ENCODE assay signal across 8 cellular contexts in the genomic region with DNA sequence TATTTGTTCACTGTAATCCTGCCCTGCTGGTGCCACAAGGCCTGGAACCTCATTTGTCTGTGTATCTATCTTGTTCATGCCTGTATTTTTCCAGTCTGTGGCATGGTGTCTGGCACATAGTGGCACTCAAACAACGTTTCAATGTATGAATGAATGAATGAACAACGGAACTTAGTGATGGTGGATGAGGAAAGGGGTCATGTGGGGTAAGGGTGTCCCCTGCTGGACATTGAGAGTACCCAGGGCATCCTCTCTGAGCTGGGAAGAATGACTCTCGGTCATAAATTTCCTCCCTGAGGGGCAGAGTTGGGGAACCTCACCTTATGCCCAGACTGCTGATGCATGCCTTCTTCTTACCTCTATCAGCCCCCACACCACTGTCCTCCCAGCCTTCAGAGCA. TPM values are rescaled to one million over a fixed set of nuclear protein-coding genes. Genes with fewer than 3 reads are reported as not detected.
DNase-seq lines count a peak whose midpoint lies in the region; ATAC-seq and TF ChIP-seq lines count a peak whose summit lies in the region.

No MANE protein-coding gene starts in this region.

- H3K4me2 ChIP-seq in Karpas-422 (ENCODE audit: low read depth, low read length, poor library complexity, severe bottlenecking), result no peak overlapping the region

- H3K4me3 ChIP-seq in Karpas-422 (ENCODE audit: low read length) (no peak overlapping the region), WI38 (ENCODE audit: low read depth, low read length) (no peak overlapping the region), foreskin fibroblast (ENCODE audit: low read depth in 1 of 2, low read length in 2 of 2) (no peak overlapping the region)

- H3K79me2 ChIP-seq in Karpas-422 (ENCODE audit: low read length), result no peaks in the 10 kb centered on the region

- H3K4me1 Mint-ChIP-seq in stimulated activated naive CD8-positive, alpha-beta T cell treated with anti-CD3 and anti-CD28 coated beads, Interleukin-15, amount 100 ng/mL, for 72 hours, result peaks cover 59% of the 10 kb centered on the region

- DNase-seq in NCI-H2227 (lab: John Stamatoyannopoulos, UW; ENCODE audit: unreplicated experiment) (peak; percentile 29), NCI-H2227 treated with DMSO at 0.1 percent for 48 hours (lab: John Stamatoyannopoulos, UW) (no peak), Karpas-422 (peak; percentile 77), foreskin fibroblast (peak; percentile 45 to 79), ureter (ENCODE audit: low spot score) (no peak)
- peak; percentile 47 to 50 for DNase-seq in stimulated activated naive CD8-positive, alpha-beta T cell treated with anti-CD3 and anti-CD28 coated beads, Interleukin-15, amount 100 ng/mL, for 72 hours
- no peak for DNase-seq in stimulated activated CD4-positive, alpha-beta T cell treated with anti-CD3 and anti-CD28 coated beads, Interleukin-12 subunit alpha, Interleukin-12 subunit beta, amount 100 ng/mL, for 4 hours

- no peaks in the 10 kb centered on the region for H3K27me3 Mint-ChIP-seq in stimulated activated naive CD8-positive, alpha-beta T cell treated with anti-CD3 and anti-CD28 coated beads, Interleukin-15, amount 100 ng/mL, for 72 hours

- H3K36me3 ChIP-seq in Karpas-422 (ENCODE audit: insufficient read depth, low read length), result no peaks in the 10 kb centered on the region

- no peak overlapping the region for H3K27ac Mint-ChIP-seq in stimulated activated naive CD8-positive, alpha-beta T cell treated with anti-CD3 and anti-CD28 coated beads, Interleukin-15, amount 100 ng/mL, for 72 hours

- H2AFZ ChIP-seq in Karpas-422 (ENCODE audit: low read length), result no peak overlapping the region

- peak; percentile 96 for TF ChIP-seq CTCF in WI38 (IDR thresholded peaks at IDR 0.05; ENCODE audit: low read depth, low read length)
- peak; percentile 86 for TF ChIP-seq CTCF in foreskin fibroblast (IDR thresholded peaks at IDR 0.05; ENCODE audit: low read depth, low read length)

- no peak overlapping the region for H3K4me3 Mint-ChIP-seq in stimulated activated naive CD8-positive, alpha-beta T cell treated with anti-CD3 and anti-CD28 coated beads, Interleukin-15, amount 100 ng/mL, for 72 hours

- H3K9me3 Mint-ChIP-seq in stimulated activated naive CD8-positive, alpha-beta T cell treated with anti-CD3 and anti-CD28 coated beads, Interleukin-15, amount 100 ng/mL, for 72 hours, result no peaks in the 10 kb centered on the region

- H4K20me1 ChIP-seq in Karpas-422 (ENCODE audit: insufficient read depth, low read depth, low read length), result no peaks in the 10 kb centered on the region

- H3K27ac ChIP-seq in Karpas-422 (ENCODE audit: low read length), result no peak overlapping the region

- ATAC-seq in stimulated activated naive CD8-positive, alpha-beta T cell treated with anti-CD3 and anti-CD28 coated beads, Interleukin-15, amount 100 ng/mL, for 72 hours, result peak; percentile 77

- no peaks in the 10 kb centered on the region for H3K27me3 ChIP-seq in Karpas-422 (ENCODE audit: low read length)

- no peaks in the 10 kb centered on the region for H3K4me1 ChIP-seq in Karpas-422 (ENCODE audit: low read length)

- H3K9ac ChIP-seq in Karpas-422 (ENCODE audit: low read length), result no peak overlapping the region

- no peaks in the 10 kb centered on the region for H3K9me2 ChIP-seq in Karpas-422 (replicated peaks; ENCODE audit: insufficient read depth, low read length)

- no peaks in the 10 kb centered on the region for H3K9me3 ChIP-seq in Karpas-422 (ENCODE audit: low read length)

RNA-seq across cellular contexts. Expression of a gene that starts 18.9 kb away (rescaled TPM):
- not detected in 2 replicates for total RNA-seq in Karpas-422 (2014; rRNA removed; shearing (Covaris generic); ENCODE audit: low replicate concordance)
- total RNA-seq in ureter, result 1.2 TPM

RNA-seq across cellular contexts. Expression of a gene that starts 19.2 kb away (rescaled TPM):
- total RNA-seq in Karpas-422 (2014; rRNA removed; shearing (Covaris generic); ENCODE audit: low replicate concordance), result 0.04 TPM in 1 of 2 replicates, not detected in the other
- total RNA-seq in ureter, result not detected

RNA-seq across cellular contexts. Expression of a gene that starts 37.5 kb away (rescaled TPM):
- total RNA-seq in Karpas-422 (2014; rRNA removed; shearing (Covaris generic); ENCODE audit: low replicate concordance), result 1.3 TPM in 1 of 2 replicates, not detected in the other
- total RNA-seq in ureter, result 25.2 TPM

RNA-seq across cellular contexts. Expression of a gene that starts 40.7 kb away (rescaled TPM):
- 17.0 and 31.1 TPM in 2 replicates for total RNA-seq in Karpas-422 (2014; rRNA removed; shearing (Covaris generic); ENCODE audit: low replicate concordance)
- total RNA-seq in ureter, result 59.7 TPM

Comparison
In these comparisons a context has a peak if more than half of its experiments do, and no peak if none do; other contexts are left out.
1. DNase-seq: peak in NCI-H2227 (single experiment), Karpas-422 (single experiment), foreskin fibroblast (2 of 2) and stimulated activated naive CD8-positive, alpha-beta T cell treated with anti-CD3 and anti-CD28 coated beads, Interleukin-15, amount 100 ng/mL, for 72 hours (2 of 2); none in NCI-H2227 treated with DMSO at 0.1 percent for 48 hours (single experiment), ureter (single experiment) and stimulated activated CD4-positive, alpha-beta T cell treated with anti-CD3 and anti-CD28 coated beads, Interleukin-12 subunit alpha, Interleukin-12 subunit beta, amount 100 ng/mL, for 4 hours (single experiment).
2. RNA of a gene that starts 37.5 kb away (total RNA-seq): 25.2 TPM in ureter (single experiment); 1.3 TPM in Karpas-422; every median in the first group is over 10 times any median in the second.